10 cellular contexts compared by ENCODE assay signal in genomic region chr9:95266649-95267048, GRCh38. TPM values are rescaled to one million over a fixed set of nuclear protein-coding genes. Genes with fewer than 3 reads are reported as not detected.
A peak's percentile ranks its signal among the peaks of the same experiment; 100 is the strongest.
DNase-seq lines count a peak whose midpoint lies in the region; ATAC-seq and TF ChIP-seq lines count a peak whose summit lies in the region.
"Had no signal": no experiment of that assay in that cellular context is flagged by ENCODE, and none has a peak within 500 bp of the region (broad histone marks: within the 10 kb centered on the region; RNA-seq: fewer than 3 reads in every experiment).

No MANE protein-coding gene starts in this region.

- H3K27ac ChIP-seq in gastroesophageal sphincter, result no peak overlapping the region

- H3K4me3 ChIP-seq in gastroesophageal sphincter, result no peak overlapping the region

- H3K27ac Mint-ChIP-seq in activated naive CD8-positive, alpha-beta T cell, result peak overlapping the region; percentile 59
- peak overlapping the region in 2 of 10 donors; percentile 23 to 40 for H3K27ac Mint-ChIP-seq in naive thymus-derived CD8-positive, alpha-beta T cell
- H3K27ac Mint-ChIP-seq in effector memory CD8-positive, alpha-beta T cell, result no peak overlapping the region
- H3K27ac Mint-ChIP-seq: IgD-negative memory B cell had no signal

- POLR2A ChIA-PET in naive thymus-derived CD8-positive, alpha-beta T cell (lab: Charles Lee), result no interaction called here

- ATAC-seq in GM18505 (IDR thresholded peaks at IDR 0.05; ENCODE audit: unreplicated experiment), result peak; percentile 75
- ATAC-seq in GM19463 (IDR thresholded peaks at IDR 0.05; ENCODE audit: unreplicated experiment), result peak; percentile 80
- peak; percentile 65 for ATAC-seq in HG03066 (IDR thresholded peaks at IDR 0.05; ENCODE audit: low read depth, unreplicated experiment)
- ATAC-seq in gastroesophageal sphincter, result no peak
- ATAC-seq in naive thymus-derived CD8-positive, alpha-beta T cell, result no peak
- ATAC-seq in effector memory CD8-positive, alpha-beta T cell (replicated peaks), result no peak

- H3K36me3 Mint-ChIP-seq in activated naive CD8-positive, alpha-beta T cell, result no peaks in the 10 kb centered on the region
- peaks cover 0 to 3% (median 0%) of the 10 kb centered on the region in 3 donors for H3K36me3 Mint-ChIP-seq in naive thymus-derived CD8-positive, alpha-beta T cell
- H3K36me3 Mint-ChIP-seq in effector memory CD8-positive, alpha-beta T cell (ENCODE audit: insufficient read depth), result no peaks in the 10 kb centered on the region

- no peaks in the 10 kb centered on the region for H3K27me3 Mint-ChIP-seq in activated naive CD8-positive, alpha-beta T cell
- no peaks in the 10 kb centered on the region for H3K27me3 Mint-ChIP-seq in naive thymus-derived CD8-positive, alpha-beta T cell
- H3K27me3 Mint-ChIP-seq in effector memory CD8-positive, alpha-beta T cell, result no peaks in the 10 kb centered on the region

- H3K4me3 Mint-ChIP-seq in activated naive CD8-positive, alpha-beta T cell, result no peak overlapping the region
- no peak overlapping the region for H3K4me3 Mint-ChIP-seq in naive thymus-derived CD8-positive, alpha-beta T cell
- no peak overlapping the region for H3K4me3 Mint-ChIP-seq in effector memory CD8-positive, alpha-beta T cell

- no peak for TF ChIP-seq EP300 in gastroesophageal sphincter (IDR thresholded peaks at IDR 0.05)

- WGBS in gastroesophageal sphincter (ENCODE audit: low coverage in 1 of 2), 2 donors, result 70 to 100% methylated on average over 2 to 4 of the region's 5 CpGs

- no peaks in the 10 kb centered on the region for H3K9me3 Mint-ChIP-seq in activated naive CD8-positive, alpha-beta T cell (ENCODE audit: low read depth)
- H3K9me3 Mint-ChIP-seq in naive thymus-derived CD8-positive, alpha-beta T cell, result no peaks in the 10 kb centered on the region
- no peaks in the 10 kb centered on the region for H3K9me3 Mint-ChIP-seq in effector memory CD8-positive, alpha-beta T cell
- H3K9me3 Mint-ChIP-seq: IgD-negative memory B cell had no signal

- no peaks in the 10 kb centered on the region for H3K9me3 ChIP-seq in gastroesophageal sphincter

- no peaks in the 10 kb centered on the region for H3K36me3 ChIP-seq in gastroesophageal sphincter

- peaks cover 24% of the 10 kb centered on the region for H3K4me1 Mint-ChIP-seq in activated naive CD8-positive, alpha-beta T cell (ENCODE audit: low read depth)
- H3K4me1 Mint-ChIP-seq in naive thymus-derived CD8-positive, alpha-beta T cell, result peaks cover 12 to 30% (median 17%) of the 10 kb centered on the region in 4 donors
- H3K4me1 Mint-ChIP-seq in effector memory CD8-positive, alpha-beta T cell (ENCODE audit: low read depth in 2 of 2), result peaks cover 0 to 6% of the 10 kb centered on the region in 2 donors

- no peaks in the 10 kb centered on the region for H3K27me3 ChIP-seq in gastroesophageal sphincter

- no peak for TF ChIP-seq CTCF in gastroesophageal sphincter (IDR thresholded peaks at IDR 0.05)

- no peak for DNase-seq in naive thymus-derived CD8-positive, alpha-beta T cell
- no peak for DNase-seq in effector memory CD8-positive, alpha-beta T cell
- no peak for DNase-seq in activated gamma-delta T cell treated with Interleukin-2 at 50 U/mL for 16 hours
- DNase-seq: retina had no signal

- peaks cover 0 to 26% (median 2%) of the 10 kb centered on the region in 3 donors for H3K4me1 ChIP-seq in gastroesophageal sphincter

- TF ChIP-seq POLR2A in GM18505 (IDR thresholded peaks at IDR 0.05; ENCODE audit: borderline replicate concordance, extremely low read depth, insufficient read depth, insufficient read length), result no peak
- no peak for TF ChIP-seq POLR2A in gastroesophageal sphincter (IDR thresholded peaks at IDR 0.05)

RNA-seq across cellular contexts. Expression of gene FANCC, which starts 50.9 kb away (rescaled TPM):
- 1 to 10 TPM; 4.9 to 9.4 (median 7.4) TPM for total RNA-seq in gastroesophageal sphincter
- 1 to 10 TPM; 5.8 to 8.0 TPM for total RNA-seq in naive thymus-derived CD8-positive, alpha-beta T cell
- polyA plus RNA-seq in naive thymus-derived CD8-positive, alpha-beta T cell, result 1 to 10 TPM; 3.3 to 5.9 (median 4.4) TPM

Comparison
In these comparisons a context has a peak if more than half of its experiments do, and no peak if none do; other contexts are left out.
1. ATAC-seq: peak in GM18505 (single experiment), GM19463 (single experiment) and HG03066 (single experiment); none in gastroesophageal sphincter (single experiment), naive thymus-derived CD8-positive, alpha-beta T cell (0 of 2) and effector memory CD8-positive, alpha-beta T cell (single experiment).